1 cellular context compared by ENCODE assay signal in the genomic region with DNA sequence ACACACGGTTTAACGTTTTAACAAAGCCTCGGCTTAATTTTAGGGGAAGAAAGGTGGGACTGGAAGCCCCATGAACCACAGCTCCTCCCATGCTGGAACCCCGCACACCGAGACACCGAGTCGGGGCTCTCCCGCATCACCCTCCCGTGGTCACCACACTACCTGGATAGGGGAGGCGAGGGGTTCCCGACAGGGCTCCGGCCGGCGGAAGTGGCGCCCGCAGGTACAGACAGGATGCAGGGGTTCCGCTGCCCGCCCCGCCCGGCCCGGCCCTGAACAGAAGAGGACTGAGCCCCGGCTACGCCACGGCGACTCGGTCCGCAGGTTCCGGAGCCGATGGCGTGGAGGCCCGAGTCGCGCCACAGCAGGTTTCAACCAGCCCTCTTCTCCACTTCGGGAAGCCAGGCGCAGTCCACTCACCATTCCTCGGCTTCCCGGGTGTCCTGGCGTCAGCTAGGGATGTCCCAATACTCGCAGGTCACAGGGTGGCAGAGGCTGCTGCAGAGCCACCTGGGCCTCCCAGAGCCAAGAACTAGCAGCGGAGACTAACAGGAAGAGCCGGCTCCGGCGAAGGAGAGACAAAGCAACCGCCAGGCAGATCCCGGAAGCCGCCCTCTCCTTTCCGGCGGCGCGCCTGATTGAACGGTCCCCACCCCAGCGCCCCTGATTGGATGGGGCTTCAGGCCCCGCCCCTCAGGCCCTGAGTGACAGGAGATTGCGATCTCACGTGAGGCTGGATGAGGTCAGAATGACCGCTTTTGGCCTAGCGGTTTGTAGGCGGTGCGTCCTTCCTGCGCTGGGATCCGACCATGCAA.
TF ChIP-seq lines count a peak whose summit lies in the region.

A gene (minus strand): TSS at position 580 of the 815 bp plus-strand sequence. CDS start 157 bp downstream, at position 423.

TF ChIP-seq in HEK293, 187 proteins besides CTCF, POLR2A, EP300 and RAD21 (continued from another document and continues in another):
- TF ChIP-seq, protein P1, sequence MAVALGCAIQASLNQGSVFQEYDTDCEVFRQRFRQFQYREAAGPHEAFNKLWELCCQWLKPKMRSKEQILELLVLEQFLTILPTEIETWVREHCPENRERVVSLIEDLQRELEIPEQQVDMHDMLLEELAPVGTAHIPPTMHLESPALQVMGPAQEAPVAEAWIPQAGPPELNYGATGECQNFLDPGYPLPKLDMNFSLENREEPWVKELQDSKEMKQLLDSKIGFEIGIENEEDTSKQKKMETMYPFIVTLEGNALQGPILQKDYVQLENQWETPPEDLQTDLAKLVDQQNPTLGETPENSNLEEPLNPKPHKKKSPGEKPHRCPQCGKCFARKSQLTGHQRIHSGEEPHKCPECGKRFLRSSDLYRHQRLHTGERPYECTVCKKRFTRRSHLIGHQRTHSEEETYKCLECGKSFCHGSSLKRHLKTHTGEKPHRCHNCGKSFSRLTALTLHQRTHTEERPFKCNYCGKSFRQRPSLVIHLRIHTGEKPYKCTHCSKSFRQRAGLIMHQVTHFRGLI (tag by site-specific recombination; IDR thresholded peaks at IDR 0.05), result no peak
- TF ChIP-seq ZNF274 (IDR thresholded peaks at IDR 0.05; ENCODE audit: low read length), result no peak
- TF ChIP-seq ZNF274 (tag by site-specific recombination; IDR thresholded peaks at IDR 0.05; ENCODE audit: borderline replicate concordance), result no peak
- no peak for TF ChIP-seq ZNF473 (tag by site-specific recombination; IDR thresholded peaks at IDR 0.05)
- peak; percentile 48; the same call in 1 of the 2 replicates for TF ChIP-seq ZNF501 (tag by site-specific recombination; IDR thresholded peaks at IDR 0.05)
- TF ChIP-seq, protein P2, sequence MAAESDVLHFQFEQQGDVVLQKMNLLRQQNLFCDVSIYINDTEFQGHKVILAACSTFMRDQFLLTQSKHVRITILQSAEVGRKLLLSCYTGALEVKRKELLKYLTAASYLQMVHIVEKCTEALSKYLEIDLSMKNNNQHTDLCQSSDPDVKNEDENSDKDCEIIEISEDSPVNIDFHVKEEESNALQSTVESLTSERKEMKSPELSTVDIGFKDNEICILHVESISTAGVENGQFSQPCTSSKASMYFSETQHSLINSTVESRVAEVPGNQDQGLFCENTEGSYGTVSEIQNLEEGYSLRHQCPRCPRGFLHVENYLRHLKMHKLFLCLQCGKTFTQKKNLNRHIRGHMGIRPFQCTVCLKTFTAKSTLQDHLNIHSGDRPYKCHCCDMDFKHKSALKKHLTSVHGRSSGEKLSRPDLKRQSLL (tag by site-specific recombination; IDR thresholded peaks at IDR 0.05), result no peak
- TF ChIP-seq ZNF324 (tag by site-specific recombination; IDR thresholded peaks at IDR 0.05), result peak; percentile 50; the same call in 1 of the 2 replicates
- TF ChIP-seq GLI4 (tag by site-specific recombination; IDR thresholded peaks at IDR 0.05), result no peak
- TF ChIP-seq SETDB1 (IDR thresholded peaks at IDR 0.05; ENCODE audit: insufficient read length, low read length), result peak; percentile 26
- TF ChIP-seq ZXDB (tag by site-specific recombination; IDR thresholded peaks at IDR 0.05), result no peak
- peak; percentile 65 for TF ChIP-seq ZNF600 (tag by site-specific recombination; IDR thresholded peaks at IDR 0.05)
- TF ChIP-seq, protein P3, sequence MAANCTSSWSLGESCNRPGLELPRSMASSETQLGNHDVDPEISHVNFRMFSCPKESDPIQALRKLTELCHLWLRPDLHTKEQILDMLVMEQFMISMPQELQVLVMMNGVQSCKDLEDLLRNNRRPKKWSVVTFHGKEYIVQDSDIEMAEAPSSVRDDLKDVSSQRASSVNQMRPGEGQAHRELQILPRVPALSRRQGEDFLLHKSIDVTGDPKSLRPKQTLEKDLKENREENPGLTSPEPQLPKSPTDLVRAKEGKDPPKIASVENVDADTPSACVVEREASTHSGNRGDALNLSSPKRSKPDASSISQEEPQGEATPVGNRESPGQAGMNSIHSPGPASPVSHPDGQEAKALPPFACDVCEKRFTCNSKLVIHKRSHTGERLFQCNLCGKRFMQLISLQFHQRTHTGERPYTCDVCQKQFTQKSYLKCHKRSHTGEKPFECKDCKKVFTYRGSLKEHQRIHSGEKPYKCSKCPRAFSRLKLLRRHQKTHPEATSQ (tag by site-specific recombination; IDR thresholded peaks at IDR 0.05), result no peak
- TF ChIP-seq ZNF777 (tag by site-specific recombination; IDR thresholded peaks at IDR 0.05; ENCODE audit: borderline replicate concordance), result no peak
- TF ChIP-seq ZNF140 (tag by site-specific recombination; IDR thresholded peaks at IDR 0.05), result no peak
- TF ChIP-seq, protein P4, sequence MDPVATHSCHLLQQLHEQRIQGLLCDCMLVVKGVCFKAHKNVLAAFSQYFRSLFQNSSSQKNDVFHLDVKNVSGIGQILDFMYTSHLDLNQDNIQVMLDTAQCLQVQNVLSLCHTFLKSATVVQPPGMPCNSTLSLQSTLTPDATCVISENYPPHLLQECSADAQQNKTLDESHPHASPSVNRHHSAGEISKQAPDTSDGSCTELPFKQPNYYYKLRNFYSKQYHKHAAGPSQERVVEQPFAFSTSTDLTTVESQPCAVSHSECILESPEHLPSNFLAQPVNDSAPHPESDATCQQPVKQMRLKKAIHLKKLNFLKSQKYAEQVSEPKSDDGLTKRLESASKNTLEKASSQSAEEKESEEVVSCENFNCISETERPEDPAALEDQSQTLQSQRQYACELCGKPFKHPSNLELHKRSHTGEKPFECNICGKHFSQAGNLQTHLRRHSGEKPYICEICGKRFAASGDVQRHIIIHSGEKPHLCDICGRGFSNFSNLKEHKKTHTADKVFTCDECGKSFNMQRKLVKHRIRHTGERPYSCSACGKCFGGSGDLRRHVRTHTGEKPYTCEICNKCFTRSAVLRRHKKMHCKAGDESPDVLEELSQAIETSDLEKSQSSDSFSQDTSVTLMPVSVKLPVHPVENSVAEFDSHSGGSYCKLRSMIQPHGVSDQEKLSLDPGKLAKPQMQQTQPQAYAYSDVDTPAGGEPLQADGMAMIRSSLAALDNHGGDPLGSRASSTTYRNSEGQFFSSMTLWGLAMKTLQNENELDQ (tag by site-specific recombination; IDR thresholded peaks at IDR 0.05; ENCODE audit: low read depth), result no peak
- no peak for TF ChIP-seq ZNF561 (tag by site-specific recombination; IDR thresholded peaks at IDR 0.05; ENCODE audit: borderline replicate concordance)
- TF ChIP-seq, protein P5, sequence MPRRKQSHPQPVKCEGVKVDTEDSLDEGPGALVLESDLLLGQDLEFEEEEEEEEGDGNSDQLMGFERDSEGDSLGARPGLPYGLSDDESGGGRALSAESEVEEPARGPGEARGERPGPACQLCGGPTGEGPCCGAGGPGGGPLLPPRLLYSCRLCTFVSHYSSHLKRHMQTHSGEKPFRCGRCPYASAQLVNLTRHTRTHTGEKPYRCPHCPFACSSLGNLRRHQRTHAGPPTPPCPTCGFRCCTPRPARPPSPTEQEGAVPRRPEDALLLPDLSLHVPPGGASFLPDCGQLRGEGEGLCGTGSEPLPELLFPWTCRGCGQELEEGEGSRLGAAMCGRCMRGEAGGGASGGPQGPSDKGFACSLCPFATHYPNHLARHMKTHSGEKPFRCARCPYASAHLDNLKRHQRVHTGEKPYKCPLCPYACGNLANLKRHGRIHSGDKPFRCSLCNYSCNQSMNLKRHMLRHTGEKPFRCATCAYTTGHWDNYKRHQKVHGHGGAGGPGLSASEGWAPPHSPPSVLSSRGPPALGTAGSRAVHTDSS (tag by site-specific recombination; IDR thresholded peaks at IDR 0.05), result no peak
- TF ChIP-seq, protein P6, sequence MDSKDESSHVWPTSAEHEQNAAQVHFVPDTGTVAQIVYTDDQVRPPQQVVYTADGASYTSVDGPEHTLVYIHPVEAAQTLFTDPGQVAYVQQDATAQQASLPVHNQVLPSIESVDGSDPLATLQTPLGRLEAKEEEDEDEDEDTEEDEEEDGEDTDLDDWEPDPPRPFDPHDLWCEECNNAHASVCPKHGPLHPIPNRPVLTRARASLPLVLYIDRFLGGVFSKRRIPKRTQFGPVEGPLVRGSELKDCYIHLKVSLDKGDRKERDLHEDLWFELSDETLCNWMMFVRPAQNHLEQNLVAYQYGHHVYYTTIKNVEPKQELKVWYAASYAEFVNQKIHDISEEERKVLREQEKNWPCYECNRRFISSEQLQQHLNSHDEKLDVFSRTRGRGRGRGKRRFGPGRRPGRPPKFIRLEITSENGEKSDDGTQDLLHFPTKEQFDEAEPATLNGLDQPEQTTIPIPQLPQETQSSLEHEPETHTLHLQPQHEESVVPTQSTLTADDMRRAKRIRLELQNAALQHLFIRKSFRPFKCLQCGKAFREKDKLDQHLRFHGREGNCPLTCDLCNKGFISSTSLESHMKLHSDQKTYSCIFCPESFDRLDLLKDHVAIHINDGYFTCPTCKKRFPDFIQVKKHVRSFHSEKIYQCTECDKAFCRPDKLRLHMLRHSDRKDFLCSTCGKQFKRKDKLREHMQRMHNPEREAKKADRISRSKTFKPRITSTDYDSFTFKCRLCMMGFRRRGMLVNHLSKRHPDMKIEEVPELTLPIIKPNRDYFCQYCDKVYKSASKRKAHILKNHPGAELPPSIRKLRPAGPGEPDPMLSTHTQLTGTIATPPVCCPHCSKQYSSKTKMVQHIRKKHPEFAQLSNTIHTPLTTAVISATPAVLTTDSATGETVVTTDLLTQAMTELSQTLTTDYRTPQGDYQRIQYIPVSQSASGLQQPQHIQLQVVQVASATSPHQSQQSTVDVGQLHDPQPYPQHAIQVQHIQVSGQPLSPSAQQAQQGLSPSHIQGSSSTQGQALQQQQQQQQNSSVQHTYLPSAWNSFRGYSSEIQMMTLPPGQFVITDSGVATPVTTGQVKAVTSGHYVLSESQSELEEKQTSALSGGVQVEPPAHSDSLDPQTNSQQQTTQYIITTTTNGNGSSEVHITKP (tag by site-specific recombination; IDR thresholded peaks at IDR 0.05), result peak; percentile 70
- TF ChIP-seq ZNF433 (tag by site-specific recombination; IDR thresholded peaks at IDR 0.05; ENCODE audit: low read depth), result no peak
- TF ChIP-seq ZNF747 (tag by site-specific recombination; IDR thresholded peaks at IDR 0.05), result no peak
- TF ChIP-seq ZNF114 (tag by site-specific recombination; IDR thresholded peaks at IDR 0.05), result no peak
- TF ChIP-seq ZNF677 (tag by site-specific recombination; IDR thresholded peaks at IDR 0.05), result no peak
- no peak for TF ChIP-seq HOXC10 (CRISPR knock-in tag; IDR thresholded peaks at IDR 0.05)
- no peak for TF ChIP-seq BCL11A (tag by site-specific recombination; IDR thresholded peaks at IDR 0.05; ENCODE audit: low read depth)
- TF ChIP-seq ZNF341 (tag by site-specific recombination; IDR thresholded peaks at IDR 0.05; ENCODE audit: low read depth), result peak; percentile 90
- no peak for TF ChIP-seq ZBTB7A (tag by site-specific recombination; IDR thresholded peaks at IDR 0.05; ENCODE audit: low read depth)
- no peak for TF ChIP-seq ZNF837 (tag by site-specific recombination; IDR thresholded peaks at IDR 0.05)
- TF ChIP-seq, protein P7, sequence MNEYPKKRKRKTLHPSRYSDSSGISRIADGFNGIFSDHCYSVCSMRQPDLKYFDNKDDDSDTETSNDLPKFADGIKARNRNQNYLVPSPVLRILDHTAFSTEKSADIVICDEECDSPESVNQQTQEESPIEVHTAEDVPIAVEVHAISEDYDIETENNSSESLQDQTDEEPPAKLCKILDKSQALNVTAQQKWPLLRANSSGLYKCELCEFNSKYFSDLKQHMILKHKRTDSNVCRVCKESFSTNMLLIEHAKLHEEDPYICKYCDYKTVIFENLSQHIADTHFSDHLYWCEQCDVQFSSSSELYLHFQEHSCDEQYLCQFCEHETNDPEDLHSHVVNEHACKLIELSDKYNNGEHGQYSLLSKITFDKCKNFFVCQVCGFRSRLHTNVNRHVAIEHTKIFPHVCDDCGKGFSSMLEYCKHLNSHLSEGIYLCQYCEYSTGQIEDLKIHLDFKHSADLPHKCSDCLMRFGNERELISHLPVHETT (tag by site-specific recombination; IDR thresholded peaks at IDR 0.05), result no peak
- TF ChIP-seq ZNF146 (tag by site-specific recombination; IDR thresholded peaks at IDR 0.05), result no peak
- TF ChIP-seq, protein P8, sequence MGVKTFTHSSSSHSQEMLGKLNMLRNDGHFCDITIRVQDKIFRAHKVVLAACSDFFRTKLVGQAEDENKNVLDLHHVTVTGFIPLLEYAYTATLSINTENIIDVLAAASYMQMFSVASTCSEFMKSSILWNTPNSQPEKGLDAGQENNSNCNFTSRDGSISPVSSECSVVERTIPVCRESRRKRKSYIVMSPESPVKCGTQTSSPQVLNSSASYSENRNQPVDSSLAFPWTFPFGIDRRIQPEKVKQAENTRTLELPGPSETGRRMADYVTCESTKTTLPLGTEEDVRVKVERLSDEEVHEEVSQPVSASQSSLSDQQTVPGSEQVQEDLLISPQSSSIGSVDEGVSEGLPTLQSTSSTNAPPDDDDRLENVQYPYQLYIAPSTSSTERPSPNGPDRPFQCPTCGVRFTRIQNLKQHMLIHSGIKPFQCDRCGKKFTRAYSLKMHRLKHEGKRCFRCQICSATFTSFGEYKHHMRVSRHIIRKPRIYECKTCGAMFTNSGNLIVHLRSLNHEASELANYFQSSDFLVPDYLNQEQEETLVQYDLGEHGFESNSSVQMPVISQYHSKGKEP (tag by site-specific recombination; IDR thresholded peaks at IDR 0.05), result no peak
- no peak for TF ChIP-seq ZNF202 (tag by site-specific recombination; IDR thresholded peaks at IDR 0.05; ENCODE audit: borderline replicate concordance)
- TF ChIP-seq ZNF785 (tag by site-specific recombination; IDR thresholded peaks at IDR 0.05), result no peak
- no peak for TF ChIP-seq ZNF132 (tag by site-specific recombination; IDR thresholded peaks at IDR 0.05; ENCODE audit: borderline replicate concordance)
- no peak for TF ChIP-seq ZNF266 (tag by site-specific recombination; IDR thresholded peaks at IDR 0.05; ENCODE audit: low read depth)
- TF ChIP-seq, protein P9, sequence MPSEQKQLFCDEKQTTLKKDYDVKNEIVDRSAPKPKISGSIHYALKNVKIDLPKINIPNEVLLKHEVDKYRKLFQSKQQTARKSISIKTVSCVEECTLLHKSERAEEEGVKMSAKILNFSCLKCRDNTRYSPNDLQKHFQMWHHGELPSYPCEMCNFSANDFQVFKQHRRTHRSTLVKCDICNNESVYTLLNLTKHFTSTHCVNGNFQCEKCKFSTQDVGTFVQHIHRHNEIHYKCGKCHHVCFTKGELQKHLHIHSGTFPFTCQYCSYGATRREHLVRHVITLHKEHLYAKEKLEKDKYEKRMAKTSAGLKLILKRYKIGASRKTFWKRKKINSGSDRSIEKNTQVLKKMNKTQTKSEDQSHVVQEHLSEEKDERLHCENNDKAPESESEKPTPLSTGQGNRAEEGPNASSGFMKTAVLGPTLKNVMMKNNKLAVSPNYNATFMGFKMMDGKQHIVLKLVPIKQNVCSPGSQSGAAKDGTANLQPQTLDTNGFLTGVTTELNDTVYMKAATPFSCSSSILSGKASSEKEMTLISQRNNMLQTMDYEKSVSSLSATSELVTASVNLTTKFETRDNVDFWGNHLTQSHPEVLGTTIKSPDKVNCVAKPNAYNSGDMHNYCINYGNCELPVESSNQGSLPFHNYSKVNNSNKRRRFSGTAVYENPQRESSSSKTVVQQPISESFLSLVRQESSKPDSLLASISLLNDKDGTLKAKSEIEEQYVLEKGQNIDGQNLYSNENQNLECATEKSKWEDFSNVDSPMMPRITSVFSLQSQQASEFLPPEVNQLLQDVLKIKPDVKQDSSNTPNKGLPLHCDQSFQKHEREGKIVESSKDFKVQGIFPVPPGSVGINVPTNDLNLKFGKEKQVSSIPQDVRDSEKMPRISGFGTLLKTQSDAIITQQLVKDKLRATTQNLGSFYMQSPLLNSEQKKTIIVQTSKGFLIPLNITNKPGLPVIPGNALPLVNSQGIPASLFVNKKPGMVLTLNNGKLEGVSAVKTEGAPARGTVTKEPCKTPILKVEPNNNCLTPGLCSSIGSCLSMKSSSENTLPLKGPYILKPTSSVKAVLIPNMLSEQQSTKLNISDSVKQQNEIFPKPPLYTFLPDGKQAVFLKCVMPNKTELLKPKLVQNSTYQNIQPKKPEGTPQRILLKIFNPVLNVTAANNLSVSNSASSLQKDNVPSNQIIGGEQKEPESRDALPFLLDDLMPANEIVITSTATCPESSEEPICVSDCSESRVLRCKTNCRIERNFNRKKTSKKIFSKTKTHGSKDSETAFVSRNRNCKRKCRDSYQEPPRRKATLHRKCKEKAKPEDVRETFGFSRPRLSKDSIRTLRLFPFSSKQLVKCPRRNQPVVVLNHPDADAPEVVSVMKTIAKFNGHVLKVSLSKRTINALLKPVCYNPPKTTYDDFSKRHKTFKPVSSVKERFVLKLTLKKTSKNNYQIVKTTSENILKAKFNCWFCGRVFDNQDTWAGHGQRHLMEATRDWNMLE (tag by site-specific recombination; conservative IDR thresholded peaks at IDR 0.05; ENCODE audit: low read depth), result peak; percentile 53
